In the genomic region with DNA sequence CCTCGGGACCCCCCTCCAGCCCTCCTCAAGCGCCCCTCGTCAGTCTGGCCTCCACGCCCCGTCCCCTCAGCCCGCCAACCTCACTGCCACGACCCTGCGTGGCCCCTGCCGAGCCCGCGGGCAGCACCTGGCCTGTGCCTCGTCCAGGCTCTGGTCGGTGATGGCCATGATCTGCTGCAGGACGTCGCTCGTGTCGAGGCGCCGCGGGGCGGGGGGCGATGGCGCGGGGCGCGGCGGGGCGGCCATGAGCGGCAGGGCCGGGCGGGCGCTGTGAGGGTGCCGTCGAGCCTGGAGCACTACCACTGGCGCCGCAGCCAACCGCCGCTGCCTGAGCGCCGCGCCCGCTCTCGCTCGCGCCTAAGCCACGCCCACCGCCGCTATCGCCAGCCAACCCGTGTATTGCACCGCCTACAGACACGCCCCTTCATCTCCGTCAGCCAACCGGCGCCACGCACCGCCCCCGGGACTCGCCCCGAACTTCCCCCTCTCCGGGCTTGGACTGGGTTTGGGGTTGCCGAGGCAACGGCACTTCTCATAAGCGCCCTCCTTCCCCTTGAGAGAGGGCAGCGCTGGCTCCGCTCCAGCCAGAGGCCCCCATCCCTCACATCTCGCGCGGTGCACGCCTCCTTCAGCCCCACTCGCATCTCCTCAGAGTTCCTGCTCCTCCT, we compare ENCODE assay signal across 1 cellular context.
TF ChIP-seq lines count a peak whose summit lies in the region.

A gene with protein sequence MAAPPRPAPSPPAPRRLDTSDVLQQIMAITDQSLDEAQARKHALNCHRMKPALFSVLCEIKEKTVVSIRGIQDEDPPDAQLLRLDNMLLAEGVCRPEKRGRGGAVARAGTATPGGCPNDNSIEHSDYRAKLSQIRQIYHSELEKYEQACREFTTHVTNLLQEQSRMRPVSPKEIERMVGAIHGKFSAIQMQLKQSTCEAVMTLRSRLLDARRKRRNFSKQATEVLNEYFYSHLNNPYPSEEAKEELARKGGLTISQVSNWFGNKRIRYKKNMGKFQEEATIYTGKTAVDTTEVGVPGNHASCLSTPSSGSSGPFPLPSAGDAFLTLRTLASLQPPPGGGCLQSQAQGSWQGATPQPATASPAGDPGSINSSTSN (minus strand): TSS at position 304 of the 668 bp plus-strand sequence. CDS start 58 bp downstream, at position 246.

TF ChIP-seq in K562, 482 proteins besides CTCF, POLR2A, EP300 and RAD21 (continued from another document and continues in another):
- TF ChIP-seq, protein P1, sequence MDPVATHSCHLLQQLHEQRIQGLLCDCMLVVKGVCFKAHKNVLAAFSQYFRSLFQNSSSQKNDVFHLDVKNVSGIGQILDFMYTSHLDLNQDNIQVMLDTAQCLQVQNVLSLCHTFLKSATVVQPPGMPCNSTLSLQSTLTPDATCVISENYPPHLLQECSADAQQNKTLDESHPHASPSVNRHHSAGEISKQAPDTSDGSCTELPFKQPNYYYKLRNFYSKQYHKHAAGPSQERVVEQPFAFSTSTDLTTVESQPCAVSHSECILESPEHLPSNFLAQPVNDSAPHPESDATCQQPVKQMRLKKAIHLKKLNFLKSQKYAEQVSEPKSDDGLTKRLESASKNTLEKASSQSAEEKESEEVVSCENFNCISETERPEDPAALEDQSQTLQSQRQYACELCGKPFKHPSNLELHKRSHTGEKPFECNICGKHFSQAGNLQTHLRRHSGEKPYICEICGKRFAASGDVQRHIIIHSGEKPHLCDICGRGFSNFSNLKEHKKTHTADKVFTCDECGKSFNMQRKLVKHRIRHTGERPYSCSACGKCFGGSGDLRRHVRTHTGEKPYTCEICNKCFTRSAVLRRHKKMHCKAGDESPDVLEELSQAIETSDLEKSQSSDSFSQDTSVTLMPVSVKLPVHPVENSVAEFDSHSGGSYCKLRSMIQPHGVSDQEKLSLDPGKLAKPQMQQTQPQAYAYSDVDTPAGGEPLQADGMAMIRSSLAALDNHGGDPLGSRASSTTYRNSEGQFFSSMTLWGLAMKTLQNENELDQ (CRISPR knock-in tag; IDR thresholded peaks at IDR 0.05; ENCODE audit: borderline replicate concordance): no peak
- TF ChIP-seq ZNF561 (CRISPR knock-in tag; conservative IDR thresholded peaks at IDR 0.05) (no peak), BMI1 (IDR thresholded peaks at IDR 0.05; ENCODE audit: low read length) (peak; percentile 77), NRF1 (conservative IDR thresholded peaks at IDR 0.05 in 1 of 2, IDR thresholded peaks at IDR 0.05 in 1 of 2) (peak; percentile 77 to 83), ZC3H4 (CRISPR knock-in tag; IDR thresholded peaks at IDR 0.05; ENCODE audit: borderline replicate concordance) (0 out of 2 replicates have a peak, but pooled peaks have one; percentile 56), HDAC8 (tag; IDR thresholded peaks at IDR 0.05) (0 out of 2 replicates have a peak, but pooled peaks have one; percentile 35), RB1 (IDR thresholded peaks at IDR 0.05; ENCODE audit: low read depth) (peak; percentile 76; the same call in 1 of the 2 replicates), SRF (CRISPR knock-in tag; IDR thresholded peaks at IDR 0.05) (0 out of 4 replicates have a peak, but pooled peaks of 1 of the 2 experiments have one; percentile 32), MCM5 (IDR thresholded peaks at IDR 0.05; ENCODE audit: low read depth) (no peak), RBFOX2 (IDR thresholded peaks at IDR 0.05; ENCODE audit: low read depth, low read length) (peak; percentile 65), KAT7 (CRISPR knock-in tag; IDR thresholded peaks at IDR 0.05; ENCODE audit: borderline replicate concordance) (no peak), TBP (optimal IDR thresholded peaks at IDR 0.05; ENCODE audit: low read depth, low read length) (peak; percentile 65), TAF7 (tag; IDR thresholded peaks at IDR 0.05) (no peak), CCNT2 (IDR thresholded peaks at IDR 0.05; ENCODE audit: borderline replicate concordance, extremely low read depth, insufficient read length, low read depth, low read length) (peak; percentile 74), CREM (IDR thresholded peaks at IDR 0.05; ENCODE audit: low read depth) (peak; percentile 75)
- TF ChIP-seq, protein P2, sequence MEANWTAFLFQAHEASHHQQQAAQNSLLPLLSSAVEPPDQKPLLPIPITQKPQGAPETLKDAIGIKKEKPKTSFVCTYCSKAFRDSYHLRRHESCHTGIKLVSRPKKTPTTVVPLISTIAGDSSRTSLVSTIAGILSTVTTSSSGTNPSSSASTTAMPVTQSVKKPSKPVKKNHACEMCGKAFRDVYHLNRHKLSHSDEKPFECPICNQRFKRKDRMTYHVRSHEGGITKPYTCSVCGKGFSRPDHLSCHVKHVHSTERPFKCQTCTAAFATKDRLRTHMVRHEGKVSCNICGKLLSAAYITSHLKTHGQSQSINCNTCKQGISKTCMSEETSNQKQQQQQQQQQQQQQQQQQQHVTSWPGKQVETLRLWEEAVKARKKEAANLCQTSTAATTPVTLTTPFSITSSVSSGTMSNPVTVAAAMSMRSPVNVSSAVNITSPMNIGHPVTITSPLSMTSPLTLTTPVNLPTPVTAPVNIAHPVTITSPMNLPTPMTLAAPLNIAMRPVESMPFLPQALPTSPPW (CRISPR knock-in tag; IDR thresholded peaks at IDR 0.05): peak; percentile 50; the same call in 1 of the 2 replicates
- TF ChIP-seq, protein P3, sequence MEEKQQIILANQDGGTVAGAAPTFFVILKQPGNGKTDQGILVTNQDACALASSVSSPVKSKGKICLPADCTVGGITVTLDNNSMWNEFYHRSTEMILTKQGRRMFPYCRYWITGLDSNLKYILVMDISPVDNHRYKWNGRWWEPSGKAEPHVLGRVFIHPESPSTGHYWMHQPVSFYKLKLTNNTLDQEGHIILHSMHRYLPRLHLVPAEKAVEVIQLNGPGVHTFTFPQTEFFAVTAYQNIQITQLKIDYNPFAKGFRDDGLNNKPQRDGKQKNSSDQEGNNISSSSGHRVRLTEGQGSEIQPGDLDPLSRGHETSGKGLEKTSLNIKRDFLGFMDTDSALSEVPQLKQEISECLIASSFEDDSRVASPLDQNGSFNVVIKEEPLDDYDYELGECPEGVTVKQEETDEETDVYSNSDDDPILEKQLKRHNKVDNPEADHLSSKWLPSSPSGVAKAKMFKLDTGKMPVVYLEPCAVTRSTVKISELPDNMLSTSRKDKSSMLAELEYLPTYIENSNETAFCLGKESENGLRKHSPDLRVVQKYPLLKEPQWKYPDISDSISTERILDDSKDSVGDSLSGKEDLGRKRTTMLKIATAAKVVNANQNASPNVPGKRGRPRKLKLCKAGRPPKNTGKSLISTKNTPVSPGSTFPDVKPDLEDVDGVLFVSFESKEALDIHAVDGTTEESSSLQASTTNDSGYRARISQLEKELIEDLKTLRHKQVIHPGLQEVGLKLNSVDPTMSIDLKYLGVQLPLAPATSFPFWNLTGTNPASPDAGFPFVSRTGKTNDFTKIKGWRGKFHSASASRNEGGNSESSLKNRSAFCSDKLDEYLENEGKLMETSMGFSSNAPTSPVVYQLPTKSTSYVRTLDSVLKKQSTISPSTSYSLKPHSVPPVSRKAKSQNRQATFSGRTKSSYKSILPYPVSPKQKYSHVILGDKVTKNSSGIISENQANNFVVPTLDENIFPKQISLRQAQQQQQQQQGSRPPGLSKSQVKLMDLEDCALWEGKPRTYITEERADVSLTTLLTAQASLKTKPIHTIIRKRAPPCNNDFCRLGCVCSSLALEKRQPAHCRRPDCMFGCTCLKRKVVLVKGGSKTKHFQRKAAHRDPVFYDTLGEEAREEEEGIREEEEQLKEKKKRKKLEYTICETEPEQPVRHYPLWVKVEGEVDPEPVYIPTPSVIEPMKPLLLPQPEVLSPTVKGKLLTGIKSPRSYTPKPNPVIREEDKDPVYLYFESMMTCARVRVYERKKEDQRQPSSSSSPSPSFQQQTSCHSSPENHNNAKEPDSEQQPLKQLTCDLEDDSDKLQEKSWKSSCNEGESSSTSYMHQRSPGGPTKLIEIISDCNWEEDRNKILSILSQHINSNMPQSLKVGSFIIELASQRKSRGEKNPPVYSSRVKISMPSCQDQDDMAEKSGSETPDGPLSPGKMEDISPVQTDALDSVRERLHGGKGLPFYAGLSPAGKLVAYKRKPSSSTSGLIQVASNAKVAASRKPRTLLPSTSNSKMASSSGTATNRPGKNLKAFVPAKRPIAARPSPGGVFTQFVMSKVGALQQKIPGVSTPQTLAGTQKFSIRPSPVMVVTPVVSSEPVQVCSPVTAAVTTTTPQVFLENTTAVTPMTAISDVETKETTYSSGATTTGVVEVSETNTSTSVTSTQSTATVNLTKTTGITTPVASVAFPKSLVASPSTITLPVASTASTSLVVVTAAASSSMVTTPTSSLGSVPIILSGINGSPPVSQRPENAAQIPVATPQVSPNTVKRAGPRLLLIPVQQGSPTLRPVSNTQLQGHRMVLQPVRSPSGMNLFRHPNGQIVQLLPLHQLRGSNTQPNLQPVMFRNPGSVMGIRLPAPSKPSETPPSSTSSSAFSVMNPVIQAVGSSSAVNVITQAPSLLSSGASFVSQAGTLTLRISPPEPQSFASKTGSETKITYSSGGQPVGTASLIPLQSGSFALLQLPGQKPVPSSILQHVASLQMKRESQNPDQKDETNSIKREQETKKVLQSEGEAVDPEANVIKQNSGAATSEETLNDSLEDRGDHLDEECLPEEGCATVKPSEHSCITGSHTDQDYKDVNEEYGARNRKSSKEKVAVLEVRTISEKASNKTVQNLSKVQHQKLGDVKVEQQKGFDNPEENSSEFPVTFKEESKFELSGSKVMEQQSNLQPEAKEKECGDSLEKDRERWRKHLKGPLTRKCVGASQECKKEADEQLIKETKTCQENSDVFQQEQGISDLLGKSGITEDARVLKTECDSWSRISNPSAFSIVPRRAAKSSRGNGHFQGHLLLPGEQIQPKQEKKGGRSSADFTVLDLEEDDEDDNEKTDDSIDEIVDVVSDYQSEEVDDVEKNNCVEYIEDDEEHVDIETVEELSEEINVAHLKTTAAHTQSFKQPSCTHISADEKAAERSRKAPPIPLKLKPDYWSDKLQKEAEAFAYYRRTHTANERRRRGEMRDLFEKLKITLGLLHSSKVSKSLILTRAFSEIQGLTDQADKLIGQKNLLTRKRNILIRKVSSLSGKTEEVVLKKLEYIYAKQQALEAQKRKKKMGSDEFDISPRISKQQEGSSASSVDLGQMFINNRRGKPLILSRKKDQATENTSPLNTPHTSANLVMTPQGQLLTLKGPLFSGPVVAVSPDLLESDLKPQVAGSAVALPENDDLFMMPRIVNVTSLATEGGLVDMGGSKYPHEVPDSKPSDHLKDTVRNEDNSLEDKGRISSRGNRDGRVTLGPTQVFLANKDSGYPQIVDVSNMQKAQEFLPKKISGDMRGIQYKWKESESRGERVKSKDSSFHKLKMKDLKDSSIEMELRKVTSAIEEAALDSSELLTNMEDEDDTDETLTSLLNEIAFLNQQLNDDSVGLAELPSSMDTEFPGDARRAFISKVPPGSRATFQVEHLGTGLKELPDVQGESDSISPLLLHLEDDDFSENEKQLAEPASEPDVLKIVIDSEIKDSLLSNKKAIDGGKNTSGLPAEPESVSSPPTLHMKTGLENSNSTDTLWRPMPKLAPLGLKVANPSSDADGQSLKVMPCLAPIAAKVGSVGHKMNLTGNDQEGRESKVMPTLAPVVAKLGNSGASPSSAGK (IDR thresholded peaks at IDR 0.05): peak; percentile 59; the same call in 1 of the 2 replicates
- TF ChIP-seq, protein P4, sequence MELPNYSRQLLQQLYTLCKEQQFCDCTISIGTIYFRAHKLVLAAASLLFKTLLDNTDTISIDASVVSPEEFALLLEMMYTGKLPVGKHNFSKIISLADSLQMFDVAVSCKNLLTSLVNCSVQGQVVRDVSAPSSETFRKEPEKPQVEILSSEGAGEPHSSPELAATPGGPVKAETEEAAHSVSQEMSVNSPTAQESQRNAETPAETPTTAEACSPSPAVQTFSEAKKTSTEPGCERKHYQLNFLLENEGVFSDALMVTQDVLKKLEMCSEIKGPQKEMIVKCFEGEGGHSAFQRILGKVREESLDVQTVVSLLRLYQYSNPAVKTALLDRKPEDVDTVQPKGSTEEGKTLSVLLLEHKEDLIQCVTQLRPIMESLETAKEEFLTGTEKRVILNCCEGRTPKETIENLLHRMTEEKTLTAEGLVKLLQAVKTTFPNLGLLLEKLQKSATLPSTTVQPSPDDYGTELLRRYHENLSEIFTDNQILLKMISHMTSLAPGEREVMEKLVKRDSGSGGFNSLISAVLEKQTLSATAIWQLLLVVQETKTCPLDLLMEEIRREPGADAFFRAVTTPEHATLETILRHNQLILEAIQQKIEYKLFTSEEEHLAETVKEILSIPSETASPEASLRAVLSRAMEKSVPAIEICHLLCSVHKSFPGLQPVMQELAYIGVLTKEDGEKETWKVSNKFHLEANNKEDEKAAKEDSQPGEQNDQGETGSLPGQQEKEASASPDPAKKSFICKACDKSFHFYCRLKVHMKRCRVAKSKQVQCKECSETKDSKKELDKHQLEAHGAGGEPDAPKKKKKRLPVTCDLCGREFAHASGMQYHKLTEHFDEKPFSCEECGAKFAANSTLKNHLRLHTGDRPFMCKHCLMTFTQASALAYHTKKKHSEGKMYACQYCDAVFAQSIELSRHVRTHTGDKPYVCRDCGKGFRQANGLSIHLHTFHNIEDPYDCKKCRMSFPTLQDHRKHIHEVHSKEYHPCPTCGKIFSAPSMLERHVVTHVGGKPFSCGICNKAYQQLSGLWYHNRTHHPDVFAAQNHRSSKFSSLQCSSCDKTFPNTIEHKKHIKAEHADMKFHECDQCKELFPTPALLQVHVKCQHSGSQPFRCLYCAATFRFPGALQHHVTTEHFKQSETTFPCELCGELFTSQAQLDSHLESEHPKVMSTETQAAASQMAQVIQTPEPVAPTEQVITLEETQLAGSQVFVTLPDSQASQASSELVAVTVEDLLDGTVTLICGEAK (IDR thresholded peaks at IDR 0.05): 0 out of 2 replicates have a peak, but pooled peaks have one; percentile 43
- TF ChIP-seq, protein P4 (CRISPR knock-in tag; IDR thresholded peaks at IDR 0.05): no peak
